Comparison of ENCODE assay signal across 1 cellular context in the genomic region with DNA sequence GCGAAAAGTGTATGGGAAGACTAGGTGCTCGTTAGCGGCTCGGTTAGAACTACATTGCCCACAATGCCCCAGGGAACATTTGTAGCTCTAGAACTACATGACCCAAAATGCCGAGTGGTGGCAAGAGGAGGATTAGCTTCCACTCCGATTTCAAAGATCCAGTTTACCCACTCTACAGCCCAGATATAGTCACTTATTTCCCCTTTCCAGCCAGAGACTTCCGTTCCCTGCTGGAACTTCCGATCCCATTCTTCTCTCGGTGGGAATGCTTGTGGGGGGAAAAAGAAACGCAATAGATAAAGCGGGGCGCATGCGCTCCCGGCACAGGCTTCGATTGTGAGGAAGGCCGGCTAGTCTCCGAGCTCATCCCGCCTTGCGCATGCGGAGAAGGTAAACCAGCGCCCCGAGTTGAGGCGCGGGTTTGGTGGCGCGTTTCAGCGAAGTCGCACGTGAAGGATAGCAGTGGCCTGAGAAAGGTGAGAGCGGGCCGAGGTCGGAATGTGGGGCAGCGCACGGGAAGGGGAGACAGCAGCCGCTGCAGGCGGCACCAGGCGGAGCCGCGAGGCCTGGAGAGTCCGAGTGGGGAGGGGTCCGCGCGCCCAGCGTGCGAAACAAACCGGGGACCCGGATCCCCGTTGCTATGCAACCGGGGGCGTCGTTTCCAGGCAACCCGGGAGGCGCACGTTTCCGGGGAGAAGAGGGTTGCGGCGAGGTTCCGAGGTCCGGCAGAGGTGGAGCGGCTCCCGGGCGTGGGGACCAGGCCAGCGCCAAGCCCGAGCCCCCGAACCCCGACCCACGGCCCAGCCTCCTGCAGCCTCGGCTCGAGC.
TF ChIP-seq lines count a peak whose summit lies in the region.

A gene with protein sequence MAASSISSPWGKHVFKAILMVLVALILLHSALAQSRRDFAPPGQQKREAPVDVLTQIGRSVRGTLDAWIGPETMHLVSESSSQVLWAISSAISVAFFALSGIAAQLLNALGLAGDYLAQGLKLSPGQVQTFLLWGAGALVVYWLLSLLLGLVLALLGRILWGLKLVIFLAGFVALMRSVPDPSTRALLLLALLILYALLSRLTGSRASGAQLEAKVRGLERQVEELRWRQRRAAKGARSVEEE (plus strand): TSS at position 366 of the 827 bp plus-strand sequence. CDS start 5,536 bp downstream, outside the sequence.

TF ChIP-seq in A549, 52 proteins besides CTCF, POLR2A, EP300 and RAD21 (continued from another document):
- TF ChIP-seq, protein P1, sequence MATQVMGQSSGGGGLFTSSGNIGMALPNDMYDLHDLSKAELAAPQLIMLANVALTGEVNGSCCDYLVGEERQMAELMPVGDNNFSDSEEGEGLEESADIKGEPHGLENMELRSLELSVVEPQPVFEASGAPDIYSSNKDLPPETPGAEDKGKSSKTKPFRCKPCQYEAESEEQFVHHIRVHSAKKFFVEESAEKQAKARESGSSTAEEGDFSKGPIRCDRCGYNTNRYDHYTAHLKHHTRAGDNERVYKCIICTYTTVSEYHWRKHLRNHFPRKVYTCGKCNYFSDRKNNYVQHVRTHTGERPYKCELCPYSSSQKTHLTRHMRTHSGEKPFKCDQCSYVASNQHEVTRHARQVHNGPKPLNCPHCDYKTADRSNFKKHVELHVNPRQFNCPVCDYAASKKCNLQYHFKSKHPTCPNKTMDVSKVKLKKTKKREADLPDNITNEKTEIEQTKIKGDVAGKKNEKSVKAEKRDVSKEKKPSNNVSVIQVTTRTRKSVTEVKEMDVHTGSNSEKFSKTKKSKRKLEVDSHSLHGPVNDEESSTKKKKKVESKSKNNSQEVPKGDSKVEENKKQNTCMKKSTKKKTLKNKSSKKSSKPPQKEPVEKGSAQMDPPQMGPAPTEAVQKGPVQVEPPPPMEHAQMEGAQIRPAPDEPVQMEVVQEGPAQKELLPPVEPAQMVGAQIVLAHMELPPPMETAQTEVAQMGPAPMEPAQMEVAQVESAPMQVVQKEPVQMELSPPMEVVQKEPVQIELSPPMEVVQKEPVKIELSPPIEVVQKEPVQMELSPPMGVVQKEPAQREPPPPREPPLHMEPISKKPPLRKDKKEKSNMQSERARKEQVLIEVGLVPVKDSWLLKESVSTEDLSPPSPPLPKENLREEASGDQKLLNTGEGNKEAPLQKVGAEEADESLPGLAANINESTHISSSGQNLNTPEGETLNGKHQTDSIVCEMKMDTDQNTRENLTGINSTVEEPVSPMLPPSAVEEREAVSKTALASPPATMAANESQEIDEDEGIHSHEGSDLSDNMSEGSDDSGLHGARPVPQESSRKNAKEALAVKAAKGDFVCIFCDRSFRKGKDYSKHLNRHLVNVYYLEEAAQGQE (IDR thresholded peaks at IDR 0.05) = no peak
- TF ChIP-seq CHD2 (IDR thresholded peaks at IDR 0.05; ENCODE audit: low read length, partially characterized antibody) (no peak), TFCP2L1 (CRISPR knock-in tag; IDR thresholded peaks at IDR 0.05) (0 out of 2 replicates have a peak, but pooled peaks have one; percentile 36), SREBF2 (IDR thresholded peaks at IDR 0.05) (no peak), ZSCAN20 (CRISPR knock-in tag; IDR thresholded peaks at IDR 0.05) (no peak), FOSB (CRISPR knock-in tag; IDR thresholded peaks at IDR 0.05) (no peak), MYC (IDR thresholded peaks at IDR 0.05; ENCODE audit: borderline replicate concordance, low read length) (0 out of 2 replicates have a peak, but pooled peaks have one; percentile 51), GATA3 (IDR thresholded peaks at IDR 0.05; ENCODE audit: borderline replicate concordance) (no peak), HOXB5 (CRISPR knock-in tag; IDR thresholded peaks at IDR 0.05) (peak; percentile 47; the same call in 1 of the 2 replicates), MAFK (IDR thresholded peaks at IDR 0.05; ENCODE audit: partially characterized antibody) (no peak), NPAS2 (CRISPR knock-in tag; IDR thresholded peaks at IDR 0.05; ENCODE audit: borderline replicate concordance) (no peak), CBX8 (IDR thresholded peaks at IDR 0.05) (no peak), RCOR1 (IDR thresholded peaks at IDR 0.05; ENCODE audit: low read depth, low read length) (no peak), ZFP36 (IDR thresholded peaks at IDR 0.05; ENCODE audit: borderline replicate concordance, partially characterized antibody) (no peak), ATOH8 (CRISPR knock-in tag; IDR thresholded peaks at IDR 0.05; ENCODE audit: low read depth) (peak; percentile 74; the same call in 1 of the 2 replicates), MAX (IDR thresholded peaks at IDR 0.05) (peak; percentile 98), KDM1A (IDR thresholded peaks at IDR 0.05; ENCODE audit: low read depth) (no peak), EHF (CRISPR knock-in tag; IDR thresholded peaks at IDR 0.05) (no peak), RARB (CRISPR knock-in tag; IDR thresholded peaks at IDR 0.05) (no peak)
- TF ChIP-seq, protein P2, sequence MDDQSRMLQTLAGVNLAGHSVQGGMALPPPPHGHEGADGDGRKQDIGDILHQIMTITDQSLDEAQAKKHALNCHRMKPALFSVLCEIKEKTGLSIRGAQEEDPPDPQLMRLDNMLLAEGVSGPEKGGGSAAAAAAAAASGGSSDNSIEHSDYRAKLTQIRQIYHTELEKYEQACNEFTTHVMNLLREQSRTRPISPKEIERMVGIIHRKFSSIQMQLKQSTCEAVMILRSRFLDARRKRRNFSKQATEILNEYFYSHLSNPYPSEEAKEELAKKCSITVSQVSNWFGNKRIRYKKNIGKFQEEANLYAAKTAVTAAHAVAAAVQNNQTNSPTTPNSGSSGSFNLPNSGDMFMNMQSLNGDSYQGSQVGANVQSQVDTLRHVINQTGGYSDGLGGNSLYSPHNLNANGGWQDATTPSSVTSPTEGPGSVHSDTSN (IDR thresholded peaks at IDR 0.05) = no peak
- TF ChIP-seq, protein P3, sequence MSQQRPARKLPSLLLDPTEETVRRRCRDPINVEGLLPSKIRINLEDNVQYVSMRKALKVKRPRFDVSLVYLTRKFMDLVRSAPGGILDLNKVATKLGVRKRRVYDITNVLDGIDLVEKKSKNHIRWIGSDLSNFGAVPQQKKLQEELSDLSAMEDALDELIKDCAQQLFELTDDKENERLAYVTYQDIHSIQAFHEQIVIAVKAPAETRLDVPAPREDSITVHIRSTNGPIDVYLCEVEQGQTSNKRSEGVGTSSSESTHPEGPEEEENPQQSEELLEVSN (IDR thresholded peaks at IDR 0.05; ENCODE audit: borderline replicate concordance, low read depth) = peak; percentile 99
- TF ChIP-seq, protein P4, sequence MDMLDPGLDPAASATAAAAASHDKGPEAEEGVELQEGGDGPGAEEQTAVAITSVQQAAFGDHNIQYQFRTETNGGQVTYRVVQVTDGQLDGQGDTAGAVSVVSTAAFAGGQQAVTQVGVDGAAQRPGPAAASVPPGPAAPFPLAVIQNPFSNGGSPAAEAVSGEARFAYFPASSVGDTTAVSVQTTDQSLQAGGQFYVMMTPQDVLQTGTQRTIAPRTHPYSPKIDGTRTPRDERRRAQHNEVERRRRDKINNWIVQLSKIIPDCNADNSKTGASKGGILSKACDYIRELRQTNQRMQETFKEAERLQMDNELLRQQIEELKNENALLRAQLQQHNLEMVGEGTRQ (IDR thresholded peaks at IDR 0.05) = 0 out of 2 replicates have a peak, but pooled peaks have one; percentile 8
- TF ChIP-seq, protein P5, sequence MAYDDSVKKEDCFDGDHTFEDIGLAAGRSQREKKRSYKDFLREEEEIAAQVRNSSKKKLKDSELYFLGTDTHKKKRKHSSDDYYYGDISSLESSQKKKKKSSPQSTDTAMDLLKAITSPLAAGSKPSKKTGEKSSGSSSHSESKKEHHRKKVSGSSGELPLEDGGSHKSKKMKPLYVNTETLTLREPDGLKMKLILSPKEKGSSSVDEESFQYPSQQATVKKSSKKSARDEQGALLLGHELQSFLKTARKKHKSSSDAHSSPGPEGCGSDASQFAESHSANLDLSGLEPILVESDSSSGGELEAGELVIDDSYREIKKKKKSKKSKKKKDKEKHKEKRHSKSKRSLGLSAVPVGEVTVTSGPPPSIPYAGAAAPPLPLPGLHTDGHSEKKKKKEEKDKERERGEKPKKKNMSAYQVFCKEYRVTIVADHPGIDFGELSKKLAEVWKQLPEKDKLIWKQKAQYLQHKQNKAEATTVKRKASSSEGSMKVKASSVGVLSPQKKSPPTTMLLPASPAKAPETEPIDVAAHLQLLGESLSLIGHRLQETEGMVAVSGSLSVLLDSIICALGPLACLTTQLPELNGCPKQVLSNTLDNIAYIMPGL (CRISPR knock-in tag; IDR thresholded peaks at IDR 0.05; ENCODE audit: borderline replicate concordance) = no peak
